8 cellular contexts compared by ENCODE assay signal in the genomic region with DNA sequence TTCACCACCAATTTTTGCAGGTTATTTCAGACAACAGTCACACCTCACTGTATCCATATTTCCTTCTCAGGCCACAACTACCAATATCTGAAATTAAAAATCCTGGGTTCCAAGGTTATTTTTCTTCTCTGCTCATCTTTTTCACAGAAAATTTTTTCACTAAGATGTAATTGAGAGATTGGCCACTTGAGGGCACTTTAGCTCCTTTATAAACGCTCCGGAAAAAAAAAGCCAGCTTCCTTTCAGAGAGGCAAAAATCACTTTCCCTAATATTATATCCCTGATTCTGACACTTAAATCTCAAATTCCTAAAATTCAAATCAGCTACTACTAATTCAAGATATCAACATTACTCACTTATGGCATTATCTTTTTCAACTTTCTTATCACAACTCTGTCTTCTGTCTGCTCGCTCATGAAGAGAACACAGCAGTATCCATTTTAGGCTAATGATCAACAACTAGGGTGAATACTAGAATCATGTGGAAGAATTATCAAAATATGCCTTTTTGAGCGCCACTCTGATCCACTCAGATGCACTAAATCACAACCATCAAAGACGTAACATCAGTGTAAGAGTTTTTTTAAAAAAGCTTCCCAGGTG.
DNase-seq lines count a peak whose midpoint lies in the region; ATAC-seq, FAIRE-seq and TF ChIP-seq lines count a peak whose summit lies in the region.

No MANE protein-coding gene starts in this region.

- ATAC-seq in GM18502 (IDR thresholded peaks at IDR 0.05; ENCODE audit: poor library complexity, unreplicated experiment): no peak

- H3K27me3 Mint-ChIP-seq in activated naive CD8-positive, alpha-beta T cell treated with anti-CD3 and anti-CD28 coated beads for 36 hours: peaks cover 6% of the 10 kb centered on the region

- H3K4me1 Mint-ChIP-seq in activated naive CD8-positive, alpha-beta T cell treated with anti-CD3 and anti-CD28 coated beads for 36 hours: no peaks in the 10 kb centered on the region

- no peak overlapping the region for H3K4me3 Mint-ChIP-seq in activated naive CD8-positive, alpha-beta T cell treated with anti-CD3 and anti-CD28 coated beads for 36 hours

- TF ChIP-seq CTCF in AG09309 (IDR thresholded peaks at IDR 0.05; ENCODE audit: control insufficient read depth, insufficient read depth, low read depth, low read length, missing control alignments): peak; percentile 37

- no peaks in the 10 kb centered on the region for H3K9me3 Mint-ChIP-seq in activated naive CD8-positive, alpha-beta T cell treated with anti-CD3 and anti-CD28 coated beads for 36 hours

- FAIRE-seq in GM12892 (lab: Jason Lieb, UNC): peak; percentile 46

- H3K36me3 Mint-ChIP-seq in activated naive CD8-positive, alpha-beta T cell treated with anti-CD3 and anti-CD28 coated beads for 36 hours: no peaks in the 10 kb centered on the region

- no peak for TF ChIP-seq POLR2A in GM12892 (IDR thresholded peaks at IDR 0.05; ENCODE audit: low read depth, low read length)

- H3K27ac Mint-ChIP-seq in activated naive CD8-positive, alpha-beta T cell treated with anti-CD3 and anti-CD28 coated beads for 36 hours: no peak overlapping the region

- H3K4me3 ChIP-seq in AG09309 (ENCODE audit: control insufficient read depth, low read depth, low read length): no peak overlapping the region

- DNase-seq in AG09309 (ENCODE audit: low read depth) (no peak), GM12892 (ENCODE audit: insufficient read length) (no peak), NCI-H69 (lab: John Stamatoyannopoulos, UW) (peak; percentile 56), midbrain (lab: John Stamatoyannopoulos, UW) (peak; percentile 57), GM19240 (ENCODE audit: insufficient read length, low spot score) (no peak)
- DNase-seq in central memory CD4-positive, alpha-beta T cell: peak; percentile 30
- no peak for DNase-seq in activated naive CD8-positive, alpha-beta T cell treated with anti-CD3 and anti-CD28 coated beads for 36 hours

Comparison
In these comparisons a context has a peak if more than half of its experiments do, and no peak if none do; other contexts are left out.
1. DNase-seq: peak in NCI-H69 (single experiment), central memory CD4-positive, alpha-beta T cell (single experiment) and midbrain (single experiment); none in AG09309 (single experiment), GM12892 (single experiment), activated naive CD8-positive, alpha-beta T cell treated with anti-CD3 and anti-CD28 coated beads for 36 hours (single experiment) and GM19240 (single experiment).